ENCODE assay signal across 24 cellular contexts in genomic region chr2:101874069-101874468, GRCh38.
"Had no signal": no experiment of that assay in that cellular context is flagged by ENCODE, and none has a peak within 500 bp of the region (broad histone marks: within the 10 kb centered on the region; RNA-seq: fewer than 3 reads in every experiment).

No MANE protein-coding gene starts in this region.

- H3K4me1 Mint-ChIP-seq: central memory CD8-positive, alpha-beta T cell had no signal

- ATAC-seq: Panc1 had no signal

- FAIRE-seq: TTC549 had no signal

- H3K27me3 ChIP-seq: cardiac muscle cell, SJCRH30 had no signal

- H3K9me3 ChIP-seq: SJCRH30 had no signal

- H3K9me3 Mint-ChIP-seq: activated CD4-positive, alpha-beta memory T cell treated with anti-CD3 and anti-CD28 coated beads for 36 hours; activated naive CD8-positive, alpha-beta T cell treated with anti-CD3 and anti-CD28 coated beads for 36 hours; central memory CD8-positive, alpha-beta T cell; IgD-negative memory B cell; T-helper 2 cell treated with Interferon-gamma antibody and Interleukin-4, amounts not matched to agents 5 μg/mL and 100 μg/mL, for 36 hours had no signal

- H3K4me3 ChIP-seq: cardiac muscle cell, SJCRH30, SK-N-MC had no signal

- H3K27ac ChIP-seq: cardiac muscle cell, SJCRH30, SK-N-MC had no signal

- H3K4me3 Mint-ChIP-seq: activated CD4-positive, alpha-beta memory T cell treated with anti-CD3 and anti-CD28 coated beads for 36 hours; activated naive CD8-positive, alpha-beta T cell treated with anti-CD3 and anti-CD28 coated beads for 36 hours; central memory CD8-positive, alpha-beta T cell; IgD-negative memory B cell; T-helper 2 cell treated with Interferon-gamma antibody and Interleukin-4, amounts not matched to agents 5 μg/mL and 100 μg/mL, for 36 hours had no signal

- DNase-seq: activated CD4-positive, alpha-beta memory T cell treated with anti-CD3 and anti-CD28 coated beads for 36 hours; activated CD4-positive, alpha-beta T cell treated with anti-CD3 and anti-CD28 coated beads, Interleukin-2, amount 50 U/mL, for 1 hour; activated effector memory CD4-positive, alpha-beta T cell treated with anti-CD3 and anti-CD28 coated beads, Interleukin-2, amount 50 U/mL, for 16 hours; activated naive CD4-positive, alpha-beta T cell; activated naive CD4-positive, alpha-beta T cell treated with anti-CD3 and anti-CD28 coated beads, Interleukin-2, amount 50 U/mL, for 16 hours; activated naive CD8-positive, alpha-beta T cell treated with anti-CD3 and anti-CD28 coated beads for 36 hours; activated T-cell treated with anti-CD3 and anti-CD28 coated beads for 4 hours; amniotic stem cell; aorta; NCI-H1105; NCI-H1436; NCI-H1694; NCI-H1930; NCI-H2081 treated with DMSO at 0.1 percent for 48 hours; NCI-H226; NCI-H524 treated with DMSO at 0.1 percent for 48 hours had no signal

- H3K27me3 Mint-ChIP-seq: activated CD4-positive, alpha-beta memory T cell treated with anti-CD3 and anti-CD28 coated beads for 36 hours; activated naive CD8-positive, alpha-beta T cell treated with anti-CD3 and anti-CD28 coated beads for 36 hours; central memory CD8-positive, alpha-beta T cell; IgD-negative memory B cell had no signal

- H3K27ac Mint-ChIP-seq: activated CD4-positive, alpha-beta memory T cell treated with anti-CD3 and anti-CD28 coated beads for 36 hours; activated naive CD8-positive, alpha-beta T cell treated with anti-CD3 and anti-CD28 coated beads for 36 hours; IgD-negative memory B cell; T-helper 2 cell treated with Interferon-gamma antibody and Interleukin-4, amounts not matched to agents 5 μg/mL and 100 μg/mL, for 36 hours had no signal

- H3K4me1 ChIP-seq: SJCRH30 had no signal
